ENCODE assay signal across 8 cellular contexts in genomic region chr13:29596064-29596418, GRCh38. TPM values are rescaled to one million over a fixed set of nuclear protein-coding genes. Genes with fewer than 3 reads are reported as not detected.
A peak's percentile ranks its signal among the peaks of the same experiment; 100 is the strongest.
DNase-seq lines count a peak whose midpoint lies in the region; ATAC-seq and TF ChIP-seq lines count a peak whose summit lies in the region.

No MANE protein-coding gene starts in this region.

- intact Hi-C loops in CD8-positive, alpha-beta T cell (cut with DNase I, micrococcal nuclease): loop anchor here (2.0 to 10.0 kb wide), 4 partner anchors 306 to 1019 kb away; partner anchors contain the start of gene USPL1 (in 1 of the 2)
- intact Hi-C loops in PC-3 (cut with micrococcal nuclease): no loop called here

- no peaks in the 10 kb centered on the region for H3K9me3 ChIP-seq in CD8-positive, alpha-beta T cell (ENCODE audit: low read length)
- H3K9me3 ChIP-seq in PC-3 (ENCODE audit: low read length) (no peaks in the 10 kb centered on the region), osteoblast (ENCODE audit: low read depth, low read length) (no peaks in the 10 kb centered on the region)

- no TSS peak for BruUV-seq in PC-3 (replicated peaks; lab: Mats Ljungman, UMichigan)

- peak overlapping the region; percentile 52 for H2AFZ ChIP-seq in PC-3 (ENCODE audit: low read length)
- H2AFZ ChIP-seq in osteoblast (ENCODE audit: low read length): peak overlapping the region; percentile 59

- CTCF ChIA-PET in CD8-positive, alpha-beta T cell (lab: Charles Lee): interaction anchor here (1.0 to 1.2 kb wide), 3 partner anchors 22 to 519 kb away, joined by 3 to 4 read pairs (median 3); no protein-coding TSS in a partner anchor
- CTCF ChIA-PET in PC-3 (lab: Charles Lee): no interaction called here

- no peak for TF ChIP-seq CTCF in CD8-positive, alpha-beta T cell (IDR thresholded peaks at IDR 0.05)
- TF ChIP-seq CTCF in PC-3 (conservative IDR thresholded peaks at IDR 0.05; ENCODE audit: low read depth, low read length): no peak
- TF ChIP-seq CTCF in epithelial cell of esophagus (IDR thresholded peaks at IDR 0.05; ENCODE audit: insufficient read depth, low read depth, low read length, missing control alignments): no peak
- no peak for TF ChIP-seq CTCF in osteoblast (IDR thresholded peaks at IDR 0.05; ENCODE audit: extremely low read depth, low read depth, low read length)

- H3K9ac ChIP-seq in PC-3 (ENCODE audit: low read length): peak overlapping the region; percentile 14; the same call in 1 of the 2 replicates

- no peaks in the 10 kb centered on the region for H3K27me3 ChIP-seq in CD8-positive, alpha-beta T cell (ENCODE audit: insufficient read depth, low read length)
- H3K27me3 ChIP-seq in PC-3 (ENCODE audit: low read length) (no peaks in the 10 kb centered on the region), osteoblast (ENCODE audit: insufficient read depth, low read length) (no peaks in the 10 kb centered on the region)

- peaks cover 42% of the 10 kb centered on the region for H3K79me2 ChIP-seq in PC-3 (ENCODE audit: low read length)
- peaks cover 43% of the 10 kb centered on the region for H3K79me2 ChIP-seq in osteoblast (ENCODE audit: insufficient read depth, low read length)

- H3K27me3 Mint-ChIP-seq in CD8-positive, alpha-beta T cell (ENCODE audit: low read depth): no peaks in the 10 kb centered on the region

- H3K36me3 ChIP-seq in CD8-positive, alpha-beta T cell (ENCODE audit: insufficient read depth, low read length): no peaks in the 10 kb centered on the region
- H3K36me3 ChIP-seq in PC-3 (ENCODE audit: low read depth, low read length) (peaks cover 4% of the 10 kb centered on the region; the same call in 1 of the 2 replicates), osteoblast (ENCODE audit: insufficient read depth, low read length) (no peaks in the 10 kb centered on the region)

- H4K20me1 ChIP-seq in PC-3 (ENCODE audit: low read length) (peaks cover 27% of the 10 kb centered on the region; the same call in 1 of the 2 replicates), osteoblast (ENCODE audit: insufficient read depth, low read length) (peaks cover 15% of the 10 kb centered on the region)

- H3K4me2 ChIP-seq in PC-3 (ENCODE audit: low read length) (peak overlapping the region; percentile 73), osteoblast (ENCODE audit: insufficient read depth, low read length) (peak overlapping the region; percentile 84)

- peak overlapping the region; percentile 88 for H3K4me3 Mint-ChIP-seq in CD8-positive, alpha-beta T cell

- H3K4me1 Mint-ChIP-seq in CD8-positive, alpha-beta T cell (ENCODE audit: low read depth): peaks cover 35% of the 10 kb centered on the region

- ATAC-seq in CD8-positive, alpha-beta T cell: no peak
- ATAC-seq in PC-3: no peak
- no peak for ATAC-seq in HG03521 (IDR thresholded peaks at IDR 0.05; ENCODE audit: unreplicated experiment)
- ATAC-seq in GM21825 (IDR thresholded peaks at IDR 0.05; ENCODE audit: unreplicated experiment): no peak

- H3K9me2 ChIP-seq in PC-3 (replicated peaks; ENCODE audit: low read length): no peaks in the 10 kb centered on the region

- no peak for DNase-seq in CD8-positive, alpha-beta T cell
- DNase-seq in PC-3 (no peak), epithelial cell of esophagus (ENCODE audit: low read depth) (no peak), osteoblast (ENCODE audit: insufficient read length, low spot score, missing footprints) (no peak), NCI-H2227 treated with DMSO at 0.1 percent for 48 hours (lab: John Stamatoyannopoulos, UW) (no peak)
- DNase-seq in stimulated activated CD4-positive, alpha-beta T cell treated with anti-CD3 and anti-CD28 coated beads, Interleukin-12 subunit alpha, Interleukin-12 subunit beta, amount 100 ng/mL, for 4 hours: no peak

- peaks cover 15% of the 10 kb centered on the region for H3K4me1 ChIP-seq in CD8-positive, alpha-beta T cell (ENCODE audit: insufficient read depth, low read length)
- H3K4me1 ChIP-seq in PC-3 (ENCODE audit: insufficient read depth, low read length) (peaks cover 24% of the 10 kb centered on the region; the same call in 1 of the 2 replicates), osteoblast (ENCODE audit: insufficient read depth, low read length) (peaks cover 18% of the 10 kb centered on the region)

- H3K27ac ChIP-seq in CD8-positive, alpha-beta T cell (ENCODE audit: low read depth, low read length): peak overlapping the region; percentile 42
- H3K27ac ChIP-seq in PC-3 (ENCODE audit: low read length): no peak overlapping the region
- peak overlapping the region; percentile 52 for H3K27ac ChIP-seq in osteoblast (ENCODE audit: low read depth, low read length)

- H3K36me3 Mint-ChIP-seq in CD8-positive, alpha-beta T cell: peaks cover 2% of the 10 kb centered on the region

- POLR2A ChIA-PET in CD8-positive, alpha-beta T cell (lab: Charles Lee): interaction anchor here (0.6 to 2.2 kb wide), 3 partner anchors 9 to 88 kb away, joined by 3 to 7 read pairs (median 3); no protein-coding TSS in a partner anchor
- POLR2A ChIA-PET in PC-3 (lab: Charles Lee; ENCODE audit: unreplicated experiment): no interaction called here

- peak overlapping the region; percentile 71 for H3K4me3 ChIP-seq in CD8-positive, alpha-beta T cell (ENCODE audit: low read depth, low read length)
- H3K4me3 ChIP-seq in PC-3 (ENCODE audit: low read length) (peak overlapping the region; percentile 65), epithelial cell of esophagus (ENCODE audit: low read length) (peak overlapping the region; percentile 46), osteoblast (ENCODE audit: insufficient read depth, low read length) (peak overlapping the region; percentile 81)

- no peaks in the 10 kb centered on the region for H3F3A ChIP-seq in PC-3 (ENCODE audit: low read length, unreplicated experiment)

- no peaks in the 10 kb centered on the region for H3K9me3 Mint-ChIP-seq in CD8-positive, alpha-beta T cell

- H3K27ac Mint-ChIP-seq in CD8-positive, alpha-beta T cell: peak overlapping the region; percentile 69

RNA-seq across cellular contexts. Expression of gene SLC7A1, which starts 0.6 kb away (rescaled TPM):
- total RNA-seq in CD8-positive, alpha-beta T cell: 10 to 100 TPM; 15.2 to 18.4 TPM
- total RNA-seq in PC-3 (2014; rRNA removed): 19.5 and 29.3 TPM in 2 replicates
- 24.2 and 25.7 TPM in 2 replicates for total RNA-seq in osteoblast
